In the genomic region with DNA sequence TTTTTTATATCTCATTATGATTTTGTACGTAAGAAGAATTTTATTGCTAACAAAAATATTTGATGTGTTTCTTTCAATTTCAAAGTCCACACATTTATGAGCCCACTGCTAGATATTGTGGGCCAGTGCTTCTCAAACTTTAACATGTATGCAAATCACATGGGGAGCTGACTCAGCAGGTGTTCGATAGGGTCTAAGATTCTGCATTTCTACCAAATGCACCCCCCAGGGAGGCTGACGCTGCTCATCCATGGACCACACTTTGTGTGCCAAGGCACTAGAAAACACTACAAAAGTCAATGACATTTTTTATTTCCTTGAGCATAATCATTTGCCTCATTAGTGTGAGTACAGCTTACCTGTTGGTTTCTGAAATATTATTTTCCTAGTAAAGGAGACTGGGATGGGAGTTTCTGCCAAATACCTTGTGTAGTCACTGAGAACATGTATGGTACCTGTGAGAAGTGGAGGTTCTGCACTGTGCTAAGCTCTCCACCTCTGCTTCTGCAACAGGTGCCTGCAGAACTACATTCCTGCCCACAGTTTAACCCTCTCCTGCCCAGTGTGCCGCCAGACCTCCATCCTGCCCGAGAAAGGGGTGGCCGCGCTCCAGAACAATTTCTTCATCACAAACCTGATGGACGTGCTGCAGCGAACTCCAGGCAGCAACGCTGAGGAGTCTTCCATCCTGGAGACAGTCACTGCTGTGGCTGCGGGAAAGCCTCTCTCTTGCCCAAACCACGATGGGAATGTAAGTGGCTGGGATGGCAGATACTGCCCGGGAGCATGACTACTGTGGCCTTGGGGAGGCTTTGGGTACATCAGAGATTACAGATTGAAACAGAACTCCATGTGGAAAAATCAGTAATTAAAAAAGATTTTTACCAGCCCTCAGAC, we compare ENCODE assay signal across 16 cellular contexts.
A peak's percentile ranks its signal among the peaks of the same experiment; 100 is the strongest.
DNase-seq lines count a peak whose midpoint lies in the region; ATAC-seq, FAIRE-seq and TF ChIP-seq lines count a peak whose summit lies in the region.
"Had no signal": no experiment of that assay in that cellular context is flagged by ENCODE, and none has a peak within 500 bp of the region (broad histone marks: within the 10 kb centered on the region; RNA-seq: fewer than 3 reads in every experiment).

No MANE protein-coding gene starts in this region.

- no peaks in the 10 kb centered on the region for H3K9me2 ChIP-seq in GM23338 (ENCODE audit: insufficient read depth)
- H3K9me2 ChIP-seq in PC-3 (replicated peaks; ENCODE audit: low read length), result no peaks in the 10 kb centered on the region

- TF ChIP-seq RAD21 in K562 (CRISPR knock-in tag; conservative IDR thresholded peaks at IDR 0.05 in 1 of 2, IDR thresholded peaks at IDR 0.05 in 1 of 2), result no peak

- H3K27ac ChIP-seq in GM23338 (ENCODE audit: low read depth), result no peak overlapping the region
- H3K27ac ChIP-seq in K562 (ENCODE audit: extremely low read depth, low read depth, low read length), result no peak overlapping the region
- H3K27ac ChIP-seq in left lung, result no peak overlapping the region
- peak overlapping the region; percentile 8 for H3K27ac ChIP-seq in suprapubic skin
- H3K27ac ChIP-seq in PC-3 (ENCODE audit: low read length), result no peak overlapping the region

- H3K27me3 ChIP-seq in GM23338 (ENCODE audit: insufficient read depth) (no peaks in the 10 kb centered on the region), K562 (ENCODE audit: control insufficient read depth in 2 of 2, insufficient read depth in 2 of 2, low read length in 2 of 2) (peaks cover 10 to 11% of the 10 kb centered on the region in 2 experiments; a peak in 4 of 5 replicates), left lung (no peaks in the 10 kb centered on the region), suprapubic skin (no peaks in the 10 kb centered on the region), PC-3 (ENCODE audit: low read length) (no peaks in the 10 kb centered on the region)

- TF ChIP-seq POLR2A in K562 (conservative IDR thresholded peaks at IDR 0.05) (no peak), suprapubic skin (IDR thresholded peaks at IDR 0.05) (no peak)

- H3K4me1 Mint-ChIP-seq in GM23338, result peaks cover 36% of the 10 kb centered on the region

- peaks cover 2% of the 10 kb centered on the region for H3K27me3 Mint-ChIP-seq in GM23338 (ENCODE audit: insufficient read depth, low read depth, poor library complexity)

- H2AFZ ChIP-seq in GM23338 (no peak overlapping the region), K562 (ENCODE audit: low read depth, low read length) (no peak overlapping the region), PC-3 (ENCODE audit: low read length) (no peak overlapping the region)

- CTCF ChIA-PET in K562 (lab: Yijun Ruan, JAX; ENCODE audit: low intra/inter-chr PET ratio) (no interaction called here), HEK293T (lab: Yijun Ruan, JAX) (no interaction called here), PC-3 (lab: Charles Lee) (no interaction called here)

- H3K4me2 ChIP-seq in GM23338 (peak overlapping the region; percentile 62; the same call in 1 of the 2 replicates), K562 (ENCODE audit: insufficient read depth, low read length) (no peak overlapping the region), PC-3 (ENCODE audit: low read length) (no peak overlapping the region)

- DNase-seq in GM23338 (ENCODE audit: low spot score) (no peak), K562 (ENCODE audit: extremely low read depth in 1 of 4, low spot score in 3 of 4) (no peak), left lung (no peak), suprapubic skin (ENCODE audit: low spot score in 2 of 2) (no peak), HEK293T (ENCODE audit: extremely low spot score) (no peak), PC-3 (no peak), NCI-H1417 (lab: John Stamatoyannopoulos, UW) (no peak)
- DNase-seq: Karpas-422, NCI-H146, NCI-H524, NCI-H82, OCI-M1, RPMI8226, SHP77 treated with DMSO at 0.1 percent for 48 hours had no signal

- ATAC-seq in GM23338 (peak; percentile 76), K562 (no peak), left lung (peak; percentile 46), PC-3 (no peak)
- ATAC-seq: SK-N-SH treated with all-trans-retinoic acid at 6 μM for 48 hours had no signal

- H3K36me3 Mint-ChIP-seq in GM23338 (ENCODE audit: low read depth), result peaks cover 11% of the 10 kb centered on the region; the same call in 2 of the 3 replicates

- H3K9me3 Mint-ChIP-seq in GM23338, result no peaks in the 10 kb centered on the region

- no peaks in the 10 kb centered on the region for H3K9me1 ChIP-seq in K562 (ENCODE audit: control insufficient read depth, insufficient read depth, low read length)

- no peak overlapping the region for H3K4me3 ChIP-seq in GM23338
- no peak overlapping the region for H3K4me3 ChIP-seq in K562
- H3K4me3 ChIP-seq in left lung, result no peak overlapping the region
- no peak overlapping the region for H3K4me3 ChIP-seq in suprapubic skin
- no peak overlapping the region for H3K4me3 ChIP-seq in PC-3 (ENCODE audit: low read length)

- intact Hi-C loops in K562 (cut with micrococcal nuclease) (no loop called here), left lung (cut with DNase I) (no loop called here), PC-3 (cut with micrococcal nuclease) (no loop called here)

- H4K20me1 ChIP-seq in GM23338 (replicated peaks; ENCODE audit: insufficient read depth) (0 out of 2 replicates have a peak, but pooled peaks cover 3% of the 10 kb centered on the region), K562 (replicated peaks; ENCODE audit: control insufficient read depth, insufficient read depth, low read length) (no peaks in the 10 kb centered on the region), PC-3 (ENCODE audit: low read length) (no peaks in the 10 kb centered on the region)

- POLR2A ChIA-PET in K562 (lab: Yijun Ruan, JAX) (interaction anchor here (1.3 kb wide), 1 partner anchor 16 kb away, joined by 5 read pairs; no protein-coding TSS in a partner anchor), HEK293T (lab: Yijun Ruan, JAX) (interaction anchor here (1.0 kb wide), 1 partner anchor 26 kb away, joined by 3 read pairs; no protein-coding TSS in a partner anchor), PC-3 (lab: Charles Lee; ENCODE audit: unreplicated experiment) (no interaction called here)

- peak overlapping the region; percentile 46; the same call in 1 of the 2 replicates for H3K27ac Mint-ChIP-seq in GM23338

- no peak overlapping the region for H3K9ac ChIP-seq in K562 (ENCODE audit: insufficient read depth in 1 of 2, low read depth in 2 of 2, low read length in 2 of 2)
- H3K9ac ChIP-seq in PC-3 (ENCODE audit: low read length), result no peak overlapping the region

- H3K4me1 ChIP-seq in GM23338 (ENCODE audit: insufficient read depth) (peaks cover 33% of the 10 kb centered on the region), K562 (replicated peaks in 1 of 2; ENCODE audit: control insufficient read depth in 2 of 2, insufficient read depth in 2 of 2, low read length in 2 of 2) (no peaks in the 10 kb centered on the region), left lung (no peaks in the 10 kb centered on the region), suprapubic skin (peaks cover 16% of the 10 kb centered on the region), PC-3 (ENCODE audit: insufficient read depth, low read length) (no peaks in the 10 kb centered on the region)

- H3F3A ChIP-seq in GM23338 (replicated peaks; ENCODE audit: low read depth), result no peaks in the 10 kb centered on the region
- H3F3A ChIP-seq in PC-3 (ENCODE audit: low read length, unreplicated experiment), result no peaks in the 10 kb centered on the region

- FAIRE-seq in K562 (lab: Jason Lieb, UNC), result no peak
- FAIRE-seq: D721Med had no signal

- BruUV-seq in K562 (replicated peaks; lab: Mats Ljungman, UMichigan), result no TSS peak
- BruUV-seq in PC-3 (replicated peaks; lab: Mats Ljungman, UMichigan), result no TSS peak

- H3K9me3 ChIP-seq in K562 (replicated peaks; ENCODE audit: control insufficient read depth, insufficient read depth, low read depth, low read length), result no peaks in the 10 kb centered on the region
- no peaks in the 10 kb centered on the region for H3K9me3 ChIP-seq in left lung
- H3K9me3 ChIP-seq in suprapubic skin, result no peaks in the 10 kb centered on the region
- no peaks in the 10 kb centered on the region for H3K9me3 ChIP-seq in PC-3 (ENCODE audit: low read length)

- H3K4me3 Mint-ChIP-seq in GM23338, result no peak overlapping the region

- H3K36me3 ChIP-seq in GM23338 (ENCODE audit: insufficient read depth), result peaks cover 14% of the 10 kb centered on the region
- no peaks in the 10 kb centered on the region for H3K36me3 ChIP-seq in K562 (ENCODE audit: control insufficient read depth, insufficient read depth, low read length)
- H3K36me3 ChIP-seq in left lung, result peaks cover 0 to 4% of the 10 kb centered on the region in 2 donors
- H3K36me3 ChIP-seq in suprapubic skin, result no peaks in the 10 kb centered on the region
- no peaks in the 10 kb centered on the region for H3K36me3 ChIP-seq in PC-3 (ENCODE audit: low read depth, low read length)

- TF ChIP-seq EP300 in K562 (IDR thresholded peaks at IDR 0.05; ENCODE audit: low read length), result no peak
- TF ChIP-seq EP300 in suprapubic skin (IDR thresholded peaks at IDR 0.05), result no peak

- no peak for TF ChIP-seq CTCF in GM23338 (conservative IDR thresholded peaks at IDR 0.05; ENCODE audit: low read depth in 2 of 2)
- no peak for TF ChIP-seq CTCF in K562 (IDR thresholded peaks at IDR 0.05 in 2 of 3, conservative IDR thresholded peaks at IDR 0.05 in 1 of 3; ENCODE audit: insufficient read depth in 2 of 3, low read depth in 1 of 3, low read length in 3 of 3)
- TF ChIP-seq CTCF in left lung (IDR thresholded peaks at IDR 0.05), result no peak
- no peak for TF ChIP-seq CTCF in suprapubic skin (IDR thresholded peaks at IDR 0.05)
- no peak for TF ChIP-seq CTCF in PC-3 (conservative IDR thresholded peaks at IDR 0.05; ENCODE audit: low read depth, low read length)

- WGBS in K562 (ENCODE audit: insufficient coverage, low coverage, missing lambda C conversion rate), result under 1% methylated on average over 13 of the region's 13 CpGs
- 81% methylated on average over 9 of the region's 13 CpGs for WGBS in suprapubic skin

- in situ Hi-C loops in K562 (cut with MboI), result no loop called here

- H3K79me2 ChIP-seq in GM23338 (replicated peaks; ENCODE audit: insufficient read depth) (peaks cover 20% of the 10 kb centered on the region), K562 (ENCODE audit: control insufficient read depth, insufficient read depth, low read length) (no peaks in the 10 kb centered on the region), PC-3 (ENCODE audit: low read length) (no peaks in the 10 kb centered on the region)

TF ChIP-seq in GM23338, 12 proteins besides CTCF, POLR2A, EP300 and RAD21 (continues in another document):
- TF ChIP-seq JUNB (IDR thresholded peaks at IDR 0.05; ENCODE audit: unreplicated experiment) (no peak), STAT1 (IDR thresholded peaks at IDR 0.05; ENCODE audit: unreplicated experiment) (no peak), ZNF114 (CRISPR knock-in tag; IDR thresholded peaks at IDR 0.05) (no peak)

TF ChIP-seq in K562, 482 proteins besides CTCF, POLR2A, EP300 and RAD21:
- TF ChIP-seq KAT2B (IDR thresholded peaks at IDR 0.05; ENCODE audit: low read depth, low read length) (no peak), ZNF316 (IDR thresholded peaks at IDR 0.05) (0 out of 2 replicates have a peak, but pooled peaks have one; percentile 26), MAFG (tag; conservative IDR thresholded peaks at IDR 0.05) (peak; percentile 29; the same call in 1 of the 2 replicates)
TF ChIP-seq in K562: peak in this region for 2.

TF ChIP-seq in HEK293T, 16 proteins besides CTCF, POLR2A, EP300 and RAD21 (continues in another document):
- TF ChIP-seq ARNT (IDR thresholded peaks at IDR 0.05), result no peak
- no peak for TF ChIP-seq SP1 (IDR thresholded peaks at IDR 0.05)
- no peak for TF ChIP-seq TARDBP (IDR thresholded peaks at IDR 0.05)
- no peak for TF ChIP-seq ZNF384 (IDR thresholded peaks at IDR 0.05)

Comparison
In these comparisons a context has a peak if more than half of its experiments do, and no peak if none do; other contexts are left out.
1. ATAC-seq: peak in GM23338 (single experiment) and left lung (single experiment); none in K562 (single experiment) and PC-3 (single experiment).